In the genomic region with DNA sequence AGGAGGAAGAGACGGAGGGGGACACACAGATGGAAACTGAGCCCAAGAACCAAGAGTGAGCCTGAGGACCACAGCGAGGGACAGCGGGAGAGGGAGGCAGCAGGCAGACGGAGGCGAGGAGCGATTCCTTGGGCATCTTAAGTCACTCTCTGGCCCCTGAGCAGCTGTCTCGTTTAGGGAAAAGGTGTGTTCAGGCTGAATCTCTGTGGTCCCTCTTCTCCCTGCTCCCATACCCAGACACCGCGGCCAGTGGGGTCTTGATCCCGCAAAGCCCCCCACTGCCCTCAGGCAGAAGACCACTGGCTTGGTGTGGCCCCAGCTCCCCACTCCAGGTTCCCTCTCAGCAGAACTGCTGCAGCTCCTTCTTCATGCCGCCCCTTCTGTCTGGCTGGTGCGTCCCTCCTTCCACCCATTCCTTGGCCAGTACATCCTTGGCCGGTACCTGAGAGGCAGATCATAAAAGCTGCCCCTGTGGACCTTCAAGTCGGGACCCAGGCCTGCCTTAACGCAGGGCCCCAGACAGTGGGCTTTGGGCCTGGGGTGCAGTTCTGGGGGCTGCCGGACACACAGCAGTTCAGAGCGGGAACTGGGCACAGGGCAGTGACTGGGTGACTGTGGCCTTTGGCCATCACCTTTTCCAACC, we compare ENCODE assay signal across 9 cellular contexts. TPM values are rescaled to one million over a fixed set of nuclear protein-coding genes. Genes with fewer than 3 reads are reported as not detected.
DNase-seq lines count a peak whose midpoint lies in the region; ATAC-seq and TF ChIP-seq lines count a peak whose summit lies in the region.
"Had no signal": no experiment of that assay in that cellular context is flagged by ENCODE, and none has a peak within 500 bp of the region (broad histone marks: within the 10 kb centered on the region; RNA-seq: fewer than 3 reads in every experiment).

No MANE protein-coding gene starts in this region.

- H3K9me3 ChIP-seq in mesenchymal stem cell (ENCODE audit: control insufficient read depth, low read length) (no peaks in the 10 kb centered on the region), thyroid gland (no peaks in the 10 kb centered on the region)
- H3K9me3 ChIP-seq: SJSA1 had no signal

- peaks cover 22% of the 10 kb centered on the region for H3K36me3 Mint-ChIP-seq in T-helper 1 cell treated with Interleukin-12 subunit alpha and Interleukin-12 subunit beta and Interleukin-4 antibody, amounts not matched to agents 30 μg/mL and 1 μg/mL, for 36 hours (ENCODE audit: low read depth)

- no peaks in the 10 kb centered on the region for H3K27me3 ChIP-seq in mesenchymal stem cell (ENCODE audit: control insufficient read depth in 1 of 2, insufficient read depth in 1 of 2, low read length in 2 of 2)
- H3K27me3 ChIP-seq in thyroid gland = no peaks in the 10 kb centered on the region
- H3K27me3 ChIP-seq: SJSA1 had no signal

- H3K4me1 ChIP-seq in mesenchymal stem cell (ENCODE audit: control insufficient read depth, insufficient read depth, low read depth, low read length) = peaks cover 41% of the 10 kb centered on the region
- peaks cover 52 to 73% of the 10 kb centered on the region in 2 donors for H3K4me1 ChIP-seq in thyroid gland

- peak overlapping the region; percentile 40 for H4K91ac ChIP-seq in mesenchymal stem cell (ENCODE audit: low read length)

- H2AFZ ChIP-seq in mesenchymal stem cell (ENCODE audit: low read depth, low read length) = no peak overlapping the region

- intact Hi-C loops in thyroid gland (cut with DNase I) = no loop called here

- H3K27ac ChIP-seq in caudate nucleus (ENCODE audit: low read depth, low read length) (peak overlapping the region; percentile 90), mesenchymal stem cell (ENCODE audit: low read length, poor library complexity, severe bottlenecking) (no peak overlapping the region), thyroid gland (peak overlapping the region; percentile 66 to 94 (median 91))
- H3K27ac ChIP-seq: SJSA1 had no signal

- H3K9me3 Mint-ChIP-seq in T-helper 1 cell treated with Interleukin-12 subunit alpha and Interleukin-12 subunit beta and Interleukin-4 antibody, amounts not matched to agents 30 μg/mL and 1 μg/mL, for 36 hours = no peaks in the 10 kb centered on the region

- H2BK15ac ChIP-seq in mesenchymal stem cell (ENCODE audit: low read depth, poor library complexity, severe bottlenecking) = no peak overlapping the region

- H3K4me2 ChIP-seq in mesenchymal stem cell (ENCODE audit: low read length, poor library complexity, severe bottlenecking) = peak overlapping the region; percentile 65

- H3K79me1 ChIP-seq in mesenchymal stem cell (replicated peaks; ENCODE audit: low read length, poor library complexity, severe bottlenecking) = peaks cover 51% of the 10 kb centered on the region

- DNase-seq in T-helper 1 cell (no peak), caudate nucleus (lab: John Stamatoyannopoulos, UW) (no peak), mesenchymal stem cell (no peak), thyroid gland (no peak), kidney glomerular epithelial cell (lab: John Stamatoyannopoulos, UW) (no peak), GOT3 (lab: John Stamatoyannopoulos, UW) (no peak)

- no peak overlapping the region for H3K4ac ChIP-seq in mesenchymal stem cell (ENCODE audit: low read depth in 1 of 2, low read length in 2 of 2)

- H4K8ac ChIP-seq in mesenchymal stem cell (ENCODE audit: low read length) = no peak overlapping the region

- no peak for TF ChIP-seq POLR2A in thyroid gland (IDR thresholded peaks at IDR 0.05)

- peak overlapping the region in 1 of 2 experiments; percentile 53 for H3K23ac ChIP-seq in mesenchymal stem cell (ENCODE audit: low read length in 2 of 2)

- peak overlapping the region in 1 of 2 experiments; percentile 41 for H3K14ac ChIP-seq in mesenchymal stem cell (ENCODE audit: low read length in 2 of 2)

- H3K9ac ChIP-seq in mesenchymal stem cell (ENCODE audit: low read length) = peak overlapping the region; percentile 62

- peak overlapping the region in 1 of 2 experiments; percentile 32 for H3K18ac ChIP-seq in mesenchymal stem cell (ENCODE audit: low read depth in 1 of 2, low read length in 2 of 2)

- WGBS in mesenchymal stem cell = 95% methylated on average over 17 of the region's 17 CpGs
- WGBS in thyroid gland, 2 donors = 76 to 80% methylated on average over 16 to 17 of the region's 17 CpGs

- peak overlapping the region; percentile 39 for H3K4me3 Mint-ChIP-seq in T-helper 1 cell treated with Interleukin-12 subunit alpha and Interleukin-12 subunit beta and Interleukin-4 antibody, amounts not matched to agents 30 μg/mL and 1 μg/mL, for 36 hours

- H2AK5ac ChIP-seq in mesenchymal stem cell (ENCODE audit: low read length, severe bottlenecking) = peak overlapping the region; percentile 54

- no peaks in the 10 kb centered on the region for H3K27me3 Mint-ChIP-seq in T-helper 1 cell treated with Interleukin-12 subunit alpha and Interleukin-12 subunit beta and Interleukin-4 antibody, amounts not matched to agents 30 μg/mL and 1 μg/mL, for 36 hours (ENCODE audit: low read depth)

- peak overlapping the region in 1 of 2 experiments; percentile 46 for H3K4me3 ChIP-seq in mesenchymal stem cell (ENCODE audit: insufficient read depth in 1 of 2, low read depth in 1 of 2, low read length in 2 of 2)
- no peak overlapping the region for H3K4me3 ChIP-seq in thyroid gland (replicated peaks in 1 of 3)
- H3K4me3 ChIP-seq: SJSA1 had no signal

- H2BK120ac ChIP-seq in mesenchymal stem cell (ENCODE audit: low read depth, low read length) = peak overlapping the region; percentile 27

- peaks cover 54% of the 10 kb centered on the region for H3K4me1 Mint-ChIP-seq in T-helper 1 cell treated with Interleukin-12 subunit alpha and Interleukin-12 subunit beta and Interleukin-4 antibody, amounts not matched to agents 30 μg/mL and 1 μg/mL, for 36 hours (ENCODE audit: low read depth)

- no peak for ATAC-seq in GM19035 (IDR thresholded peaks at IDR 0.05; ENCODE audit: unreplicated experiment)

- peak overlapping the region; percentile 67 for H3K27ac Mint-ChIP-seq in T-helper 1 cell treated with Interleukin-12 subunit alpha and Interleukin-12 subunit beta and Interleukin-4 antibody, amounts not matched to agents 30 μg/mL and 1 μg/mL, for 36 hours

- H3K36me3 ChIP-seq in mesenchymal stem cell (ENCODE audit: control insufficient read depth in 1 of 2, insufficient read depth in 2 of 2, low read depth in 1 of 2, low read length in 2 of 2) = peaks cover 0 to 35% of the 10 kb centered on the region in 2 experiments
- H3K36me3 ChIP-seq in thyroid gland = no peaks in the 10 kb centered on the region
- H3K36me3 ChIP-seq: SJSA1 had no signal

- no peak for TF ChIP-seq CTCF in thyroid gland (IDR thresholded peaks at IDR 0.05)

- peak overlapping the region in 1 of 2 experiments; percentile 67 for H2BK12ac ChIP-seq in mesenchymal stem cell (ENCODE audit: low read length in 2 of 2)

- H2BK5ac ChIP-seq in mesenchymal stem cell (ENCODE audit: low read depth, low read length, poor library complexity, severe bottlenecking) = no peak overlapping the region

RNA-seq across cellular contexts. Expression of a gene that starts 5.8 kb away (rescaled TPM):
- polyA plus RNA-seq in mesenchymal stem cell (2013, experiment 1 of 2) = 30.8 TPM
- polyA plus RNA-seq in mesenchymal stem cell (2013, experiment 2 of 2) = 27.5 TPM
- 10 to 100 TPM; 32.2 to 55.3 (median 43.5) TPM for total RNA-seq in thyroid gland

RNA-seq across cellular contexts. Expression of a gene that starts 36.9 kb away (rescaled TPM):
- 15.3 TPM for polyA plus RNA-seq in mesenchymal stem cell (2013, experiment 1 of 2)
- 14.4 TPM for polyA plus RNA-seq in mesenchymal stem cell (2013, experiment 2 of 2)
- total RNA-seq in thyroid gland = 10 to 100 TPM; 21.4 to 45.0 (median 25.1) TPM
- total RNA-seq: SJSA1 had no signal
